ENCODE assay signal across 8 cellular contexts in genomic region chr3:14439501-14440167, GRCh38. TPM values are rescaled to one million over a fixed set of nuclear protein-coding genes. Genes with fewer than 3 reads are reported as not detected.
DNase-seq lines count a peak whose midpoint lies in the region; ATAC-seq and TF ChIP-seq lines count a peak whose summit lies in the region.

No MANE protein-coding gene starts in this region.

- H3K4me1 ChIP-seq in HEK293 (ENCODE audit: control insufficient read depth, insufficient read depth, low read length) (peaks cover 20% of the 10 kb centered on the region), ovary (ENCODE audit: insufficient read depth) (peaks cover 33% of the 10 kb centered on the region), gastroesophageal sphincter (peaks cover 0 to 78% (median 21%) of the 10 kb centered on the region in 3 donors)

- H3K27me3 ChIP-seq in ovary (no peaks in the 10 kb centered on the region), gastroesophageal sphincter (no peaks in the 10 kb centered on the region)

- TF ChIP-seq EP300 in ovary (IDR thresholded peaks at IDR 0.05) (no peak), gastroesophageal sphincter (IDR thresholded peaks at IDR 0.05) (no peak)

- no peaks in the 10 kb centered on the region for H3K9me3 ChIP-seq in HEK293 (ENCODE audit: control insufficient read depth, insufficient read depth, low read depth, low read length)
- no peaks in the 10 kb centered on the region for H3K9me3 ChIP-seq in ovary
- H3K9me3 ChIP-seq in gastroesophageal sphincter: no peaks in the 10 kb centered on the region

- H3K4me3 ChIP-seq in HEK293 (ENCODE audit: low read depth, low read length) (no peak overlapping the region), coronary artery (peak overlapping the region; percentile 40), ovary (no peak overlapping the region), gastroesophageal sphincter (no peak overlapping the region)

- CTCF ChIA-PET in HEK293 (lab: Yijun Ruan, JAX): interaction anchor here (0.6 to 1.8 kb wide), 5 partner anchors 14 to 763 kb away, joined by 3 to 6 read pairs (median 4); no protein-coding TSS in a partner anchor

- intact Hi-C loops in ovary (cut with DNase I): loop anchor here in 1 of 4 donors (5.0 kb wide), 1 partner anchor 32 kb away; no protein-coding TSS in a partner anchor

- H3K36me3 ChIP-seq in HEK293 (ENCODE audit: control insufficient read depth in 2 of 2, insufficient read depth in 1 of 2, low read length in 2 of 2) (no peaks in the 10 kb centered on the region), ovary (no peaks in the 10 kb centered on the region), gastroesophageal sphincter (peaks cover 0 to 4% of the 10 kb centered on the region in 2 donors)

- WGBS in ovary, 3 donors: 18 to 22% (median 21%) methylated on average over 11 to 13 of the region's 13 CpGs
- 47 to 80% methylated on average over 1 to 7 of the region's 13 CpGs for WGBS in gastroesophageal sphincter (ENCODE audit: low coverage in 1 of 2), 2 donors

- POLR2A ChIA-PET in HEK293 (lab: Yijun Ruan, JAX): interaction anchor here (0.8 to 1.5 kb wide), 4 partner anchors 13 to 41 kb away, joined by 3 to 7 read pairs (median 4); partner anchors contain the start of gene SLC6A6

- H3K27ac ChIP-seq in HEK293 (ENCODE audit: extremely low read depth, low read depth, low read length) (peak overlapping the region; percentile 51; the same call in 1 of the 2 replicates), coronary artery (no peak overlapping the region), ovary (peak overlapping the region in 1 of 2 donors; percentile 29), gastroesophageal sphincter (no peak overlapping the region)

- TF ChIP-seq POLR2A in ovary (IDR thresholded peaks at IDR 0.05) (no peak), gastroesophageal sphincter (IDR thresholded peaks at IDR 0.05) (no peak)

- peak; percentile 82 for DNase-seq in NCI-H510A treated with DMSO at 0.1 percent for 48 hours (lab: John Stamatoyannopoulos, UW)
- DNase-seq in coronary artery (ENCODE audit: low spot score): no peak
- peak; percentile 72 to 84 (median 78) for DNase-seq in ovary
- DNase-seq in activated gamma-delta T cell treated with Interleukin-2 at 50 U/mL for 16 hours: no peak

- no peak for ATAC-seq in GM21515 (IDR thresholded peaks at IDR 0.05; ENCODE audit: unreplicated experiment)
- ATAC-seq in GM19035 (IDR thresholded peaks at IDR 0.05; ENCODE audit: unreplicated experiment): no peak
- no peak for ATAC-seq in gastroesophageal sphincter

- no peak for TF ChIP-seq CTCF in HEK293 (tag by site-specific recombination; IDR thresholded peaks at IDR 0.05)
- no peak for TF ChIP-seq CTCF in coronary artery (IDR thresholded peaks at IDR 0.05)
- no peak for TF ChIP-seq CTCF in ovary (IDR thresholded peaks at IDR 0.05)
- no peak for TF ChIP-seq CTCF in gastroesophageal sphincter (IDR thresholded peaks at IDR 0.05)

TF ChIP-seq in HEK293, 187 proteins besides CTCF, POLR2A, EP300 and RAD21 (continues in another document):
- peak; percentile 100 for TF ChIP-seq OSR2 (tag by site-specific recombination; IDR thresholded peaks at IDR 0.05)
- peak; percentile 86 for TF ChIP-seq ZBTB8A (tag by site-specific recombination; IDR thresholded peaks at IDR 0.05)
- no peak for TF ChIP-seq ZNF175 (tag by site-specific recombination; IDR thresholded peaks at IDR 0.05)
- no peak for TF ChIP-seq HOXD13 (CRISPR knock-in tag; IDR thresholded peaks at IDR 0.05; ENCODE audit: borderline replicate concordance)
- no peak for TF ChIP-seq ZNF302 (tag by site-specific recombination; IDR thresholded peaks at IDR 0.05; ENCODE audit: low read depth)
- peak; percentile 97 for TF ChIP-seq IKZF3 (tag by site-specific recombination; IDR thresholded peaks at IDR 0.05)
- no peak for TF ChIP-seq KLF16 (tag by site-specific recombination; IDR thresholded peaks at IDR 0.05)
- TF ChIP-seq ZNF426 (tag by site-specific recombination; IDR thresholded peaks at IDR 0.05): no peak
- TF ChIP-seq, protein P1, sequence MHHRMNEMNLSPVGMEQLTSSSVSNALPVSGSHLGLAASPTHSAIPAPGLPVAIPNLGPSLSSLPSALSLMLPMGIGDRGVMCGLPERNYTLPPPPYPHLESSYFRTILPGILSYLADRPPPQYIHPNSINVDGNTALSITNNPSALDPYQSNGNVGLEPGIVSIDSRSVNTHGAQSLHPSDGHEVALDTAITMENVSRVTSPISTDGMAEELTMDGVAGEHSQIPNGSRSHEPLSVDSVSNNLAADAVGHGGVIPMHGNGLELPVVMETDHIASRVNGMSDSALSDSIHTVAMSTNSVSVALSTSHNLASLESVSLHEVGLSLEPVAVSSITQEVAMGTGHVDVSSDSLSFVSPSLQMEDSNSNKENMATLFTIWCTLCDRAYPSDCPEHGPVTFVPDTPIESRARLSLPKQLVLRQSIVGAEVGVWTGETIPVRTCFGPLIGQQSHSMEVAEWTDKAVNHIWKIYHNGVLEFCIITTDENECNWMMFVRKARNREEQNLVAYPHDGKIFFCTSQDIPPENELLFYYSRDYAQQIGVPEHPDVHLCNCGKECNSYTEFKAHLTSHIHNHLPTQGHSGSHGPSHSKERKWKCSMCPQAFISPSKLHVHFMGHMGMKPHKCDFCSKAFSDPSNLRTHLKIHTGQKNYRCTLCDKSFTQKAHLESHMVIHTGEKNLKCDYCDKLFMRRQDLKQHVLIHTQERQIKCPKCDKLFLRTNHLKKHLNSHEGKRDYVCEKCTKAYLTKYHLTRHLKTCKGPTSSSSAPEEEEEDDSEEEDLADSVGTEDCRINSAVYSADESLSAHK (tag by site-specific recombination; IDR thresholded peaks at IDR 0.05): peak; percentile 87
- no peak for TF ChIP-seq PBX3 (CRISPR knock-in tag; IDR thresholded peaks at IDR 0.05)
- peak; percentile 40; the same call in 1 of the 2 replicates for TF ChIP-seq ZNF701 (tag by site-specific recombination; IDR thresholded peaks at IDR 0.05)
- TF ChIP-seq, protein P2, sequence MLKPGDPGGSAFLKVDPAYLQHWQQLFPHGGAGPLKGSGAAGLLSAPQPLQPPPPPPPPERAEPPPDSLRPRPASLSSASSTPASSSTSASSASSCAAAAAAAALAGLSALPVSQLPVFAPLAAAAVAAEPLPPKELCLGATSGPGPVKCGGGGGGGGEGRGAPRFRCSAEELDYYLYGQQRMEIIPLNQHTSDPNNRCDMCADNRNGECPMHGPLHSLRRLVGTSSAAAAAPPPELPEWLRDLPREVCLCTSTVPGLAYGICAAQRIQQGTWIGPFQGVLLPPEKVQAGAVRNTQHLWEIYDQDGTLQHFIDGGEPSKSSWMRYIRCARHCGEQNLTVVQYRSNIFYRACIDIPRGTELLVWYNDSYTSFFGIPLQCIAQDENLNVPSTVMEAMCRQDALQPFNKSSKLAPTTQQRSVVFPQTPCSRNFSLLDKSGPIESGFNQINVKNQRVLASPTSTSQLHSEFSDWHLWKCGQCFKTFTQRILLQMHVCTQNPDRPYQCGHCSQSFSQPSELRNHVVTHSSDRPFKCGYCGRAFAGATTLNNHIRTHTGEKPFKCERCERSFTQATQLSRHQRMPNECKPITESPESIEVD (tag by site-specific recombination; IDR thresholded peaks at IDR 0.05): peak; percentile 94
- TF ChIP-seq ZNF19 (tag by site-specific recombination; IDR thresholded peaks at IDR 0.05; ENCODE audit: low read depth): peak; percentile 7; the same call in 1 of the 2 replicates
- no peak for TF ChIP-seq ZNF777 (tag by site-specific recombination; IDR thresholded peaks at IDR 0.05; ENCODE audit: borderline replicate concordance)
- TF ChIP-seq ZNF157 (tag by site-specific recombination; IDR thresholded peaks at IDR 0.05): no peak
- no peak for TF ChIP-seq ZNF571 (tag by site-specific recombination; IDR thresholded peaks at IDR 0.05)
- TF ChIP-seq ZNF248 (tag by site-specific recombination; IDR thresholded peaks at IDR 0.05): no peak
- TF ChIP-seq ZNF76 (tag by site-specific recombination; IDR thresholded peaks at IDR 0.05; ENCODE audit: borderline replicate concordance, low read depth): no peak
- no peak for TF ChIP-seq RBAK (tag by site-specific recombination; IDR thresholded peaks at IDR 0.05)
- no peak for TF ChIP-seq ZNF473 (tag by site-specific recombination; IDR thresholded peaks at IDR 0.05)
- no peak for TF ChIP-seq ZNF555 (tag by site-specific recombination; conservative IDR thresholded peaks at IDR 0.05)
- no peak for TF ChIP-seq ZNF792 (tag by site-specific recombination; IDR thresholded peaks at IDR 0.05)
- TF ChIP-seq, protein P3, sequence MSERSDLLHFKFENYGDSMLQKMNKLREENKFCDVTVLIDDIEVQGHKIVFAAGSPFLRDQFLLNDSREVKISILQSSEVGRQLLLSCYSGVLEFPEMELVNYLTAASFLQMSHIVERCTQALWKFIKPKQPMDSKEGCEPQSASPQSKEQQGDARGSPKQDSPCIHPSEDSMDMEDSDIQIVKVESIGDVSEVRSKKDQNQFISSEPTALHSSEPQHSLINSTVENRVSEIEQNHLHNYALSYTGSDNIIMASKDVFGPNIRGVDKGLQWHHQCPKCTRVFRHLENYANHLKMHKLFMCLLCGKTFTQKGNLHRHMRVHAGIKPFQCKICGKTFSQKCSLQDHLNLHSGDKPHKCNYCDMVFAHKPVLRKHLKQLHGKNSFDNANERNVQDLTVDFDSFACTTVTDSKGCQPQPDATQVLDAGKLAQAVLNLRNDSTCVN (tag by site-specific recombination; optimal IDR thresholded peaks at IDR 0.05): peak; percentile 24

RNA-seq across cellular contexts. Expression of gene SLC6A6, which starts 37.2 kb away (rescaled TPM):
- total RNA-seq in ovary (100 to 1,000 TPM in 3 of 7 donors, 10 to 100 TPM in 4; 32.5 to 141 (median 80.5) TPM), gastroesophageal sphincter (10 to 100 TPM; 15.4 to 37.6 (median 20.9) TPM)
- 10 to 100 TPM; 37.6 to 81.1 TPM for polyA plus RNA-seq in ovary

Comparison
In these comparisons a context has a peak if more than half of its experiments do, and no peak if none do; other contexts are left out.
1. DNase-seq: peak in NCI-H510A treated with DMSO at 0.1 percent for 48 hours (single experiment) and ovary (5 of 5); none in coronary artery (single experiment) and activated gamma-delta T cell treated with Interleukin-2 at 50 U/mL for 16 hours (single experiment).